ENCODE assay signal across 11 cellular contexts in genomic region chrX:46626566-46626965, GRCh38. TPM values are rescaled to one million over a fixed set of nuclear protein-coding genes. Genes with fewer than 3 reads are reported as not detected.
DNase-seq lines count a peak whose midpoint lies in the region; ATAC-seq and TF ChIP-seq lines count a peak whose summit lies in the region.
"Had no signal": no experiment of that assay in that cellular context is flagged by ENCODE, and none has a peak within 500 bp of the region (broad histone marks: within the 10 kb centered on the region; RNA-seq: fewer than 3 reads in every experiment).

No MANE protein-coding gene starts in this region.

- DNase-seq in activated naive CD4-positive, alpha-beta T cell treated with Interleukin-2 at 50 U/mL for 16 hours = peak; percentile 26
- DNase-seq in activated naive CD4-positive, alpha-beta T cell (lab: John Stamatoyannopoulos, UW) = no peak
- DNase-seq in NCI-H69 (lab: John Stamatoyannopoulos, UW) = peak; percentile 74
- DNase-seq in activated T-helper 2 cell treated with anti-CD3 and anti-CD28 coated beads, Interferon-gamma antibody, Interleukin-2, Interleukin-4, amounts not matched to agents 10 μg/mL and 5 μg/mL and 100 μg/mL, durations not matched to agents 14 hours and 24 hours and 36 hours (ENCODE audit: low spot score) = no peak
- DNase-seq in gastrocnemius medialis = peak in 1 of 2 donors; percentile 14
- no peak for DNase-seq in C1 segment of cervical spinal cord (lab: John Stamatoyannopoulos, UW)
- DNase-seq in dorsolateral prefrontal cortex = no peak
- DNase-seq: WERI-Rb-1 had no signal

- H3K9me3 Mint-ChIP-seq in activated T-helper 2 cell treated with anti-CD3 and anti-CD28 coated beads, Interferon-gamma antibody, Interleukin-2, Interleukin-4, amounts not matched to agents 10 μg/mL and 5 μg/mL and 100 μg/mL, durations not matched to agents 14 hours and 24 hours and 36 hours = no peaks in the 10 kb centered on the region

- H3K9me3 ChIP-seq in gastrocnemius medialis = no peaks in the 10 kb centered on the region
- H3K9me3 ChIP-seq: body of pancreas had no signal

- H3K27ac ChIP-seq in gastrocnemius medialis = peak overlapping the region in 3 of 4 donors; percentile 5 to 62 (median 59)
- no peak overlapping the region for H3K27ac ChIP-seq in dorsolateral prefrontal cortex
- H3K27ac ChIP-seq: WERI-Rb-1 had no signal

- H3K36me3 ChIP-seq in gastrocnemius medialis = no peaks in the 10 kb centered on the region
- H3K36me3 ChIP-seq: WERI-Rb-1 had no signal

- ATAC-seq in gastrocnemius medialis = no peak
- no peak for ATAC-seq in HG03039 (IDR thresholded peaks at IDR 0.05; ENCODE audit: unreplicated experiment)
- ATAC-seq: body of pancreas had no signal

- H3K27ac Mint-ChIP-seq in activated T-helper 2 cell treated with anti-CD3 and anti-CD28 coated beads, Interferon-gamma antibody, Interleukin-2, Interleukin-4, amounts not matched to agents 10 μg/mL and 5 μg/mL and 100 μg/mL, durations not matched to agents 14 hours and 24 hours and 36 hours = peak overlapping the region; percentile 87

- H3K4me3 ChIP-seq in gastrocnemius medialis = no peak overlapping the region
- no peak overlapping the region for H3K4me3 ChIP-seq in dorsolateral prefrontal cortex
- H3K4me3 ChIP-seq: body of pancreas, lung had no signal

- H3K36me3 Mint-ChIP-seq in activated T-helper 2 cell treated with anti-CD3 and anti-CD28 coated beads, Interferon-gamma antibody, Interleukin-2, Interleukin-4, amounts not matched to agents 10 μg/mL and 5 μg/mL and 100 μg/mL, durations not matched to agents 14 hours and 24 hours and 36 hours (ENCODE audit: low read depth) = peaks cover 75% of the 10 kb centered on the region

- intact Hi-C loops in activated T-helper 2 cell treated with anti-CD3 and anti-CD28 coated beads, Interferon-gamma antibody, Interleukin-2, Interleukin-4, amounts not matched to agents 10 μg/mL and 5 μg/mL and 100 μg/mL, durations not matched to agents 14 hours and 24 hours and 36 hours (cut with micrococcal nuclease) = no loop called here
- intact Hi-C loops in gastrocnemius medialis (cut with DNase I; ENCODE audit: low total_unique reads) = loop anchor here (5.0 kb wide), 1 partner anchor 39 kb away; no protein-coding TSS in a partner anchor
- intact Hi-C loops in dorsolateral prefrontal cortex (cut with DNase I) = no loop called here

- H3K27me3 Mint-ChIP-seq in activated T-helper 2 cell treated with anti-CD3 and anti-CD28 coated beads, Interferon-gamma antibody, Interleukin-2, Interleukin-4, amounts not matched to agents 10 μg/mL and 5 μg/mL and 100 μg/mL, durations not matched to agents 14 hours and 24 hours and 36 hours (ENCODE audit: low read depth) = no peaks in the 10 kb centered on the region

- no peak overlapping the region for H3K4me3 Mint-ChIP-seq in activated T-helper 2 cell treated with anti-CD3 and anti-CD28 coated beads, Interferon-gamma antibody, Interleukin-2, Interleukin-4, amounts not matched to agents 10 μg/mL and 5 μg/mL and 100 μg/mL, durations not matched to agents 14 hours and 24 hours and 36 hours (ENCODE audit: low read depth)

- H3K4me1 ChIP-seq in gastrocnemius medialis = peaks cover 0 to 17% of the 10 kb centered on the region in 2 donors

- in situ Hi-C loops in gastrocnemius medialis (cut with MboI; ENCODE audit: low sequenced_read_pairs in 4 of 4) = no loop called here

- no peak for TF ChIP-seq POLR2A in gastrocnemius medialis (IDR thresholded peaks at IDR 0.05)

- H3K27me3 ChIP-seq in gastrocnemius medialis (no peaks in the 10 kb centered on the region), dorsolateral prefrontal cortex (peaks cover 0 to 70% (median 20%) of the 10 kb centered on the region in 45 donors)
- H3K27me3 ChIP-seq: body of pancreas had no signal

- TF ChIP-seq CTCF in gastrocnemius medialis (IDR thresholded peaks at IDR 0.05 in 4 of 5, conservative IDR thresholded peaks at IDR 0.05 in 1 of 5) = no peak
- TF ChIP-seq CTCF in dorsolateral prefrontal cortex (IDR thresholded peaks at IDR 0.05 in 54 of 56, conservative IDR thresholded peaks at IDR 0.05 in 2 of 56; ENCODE audit: low read depth in 1 of 56, partially characterized antibody in 56 of 56) = no peak

- H3K4me1 Mint-ChIP-seq in activated T-helper 2 cell treated with anti-CD3 and anti-CD28 coated beads, Interferon-gamma antibody, Interleukin-2, Interleukin-4, amounts not matched to agents 10 μg/mL and 5 μg/mL and 100 μg/mL, durations not matched to agents 14 hours and 24 hours and 36 hours (ENCODE audit: low read depth) = peaks cover 33% of the 10 kb centered on the region

RNA-seq across cellular contexts. Expression of gene CHST7, which starts 53.0 kb away (rescaled TPM):
- 3.8 TPM in 2 replicates for total RNA-seq in activated T-helper 2 cell treated with anti-CD3 and anti-CD28 coated beads, Interferon-gamma antibody, Interleukin-2, Interleukin-4, amounts not matched to agents 10 μg/mL and 5 μg/mL and 100 μg/mL, durations not matched to agents 14 hours and 24 hours and 36 hours
- 10 to 100 TPM; 15.1 to 16.9 (median 15.8) TPM for total RNA-seq in gastrocnemius medialis
- total RNA-seq in dorsolateral prefrontal cortex = 10 to 100 TPM in 30 of 120 experiments, 1 to 10 TPM in 90; 2.3 to 27.4 (median 8.2) TPM

Comparison
In these comparisons a context has a peak if more than half of its experiments do, and no peak if none do; other contexts are left out.
1. DNase-seq: peak in activated naive CD4-positive, alpha-beta T cell treated with Interleukin-2 at 50 U/mL for 16 hours (single experiment) and NCI-H69 (single experiment); none in activated naive CD4-positive, alpha-beta T cell (0 of 4), activated T-helper 2 cell treated with anti-CD3 and anti-CD28 coated beads, Interferon-gamma antibody, Interleukin-2, Interleukin-4, amounts not matched to agents 10 μg/mL and 5 μg/mL and 100 μg/mL, durations not matched to agents 14 hours and 24 hours and 36 hours (single experiment), C1 segment of cervical spinal cord (0 of 14) and dorsolateral prefrontal cortex (0 of 10).
2. H3K27ac ChIP-seq: peak in gastrocnemius medialis (3 of 4); none in dorsolateral prefrontal cortex (0 of 59).